ENCODE assay signal across 11 cellular contexts in the genomic region with DNA sequence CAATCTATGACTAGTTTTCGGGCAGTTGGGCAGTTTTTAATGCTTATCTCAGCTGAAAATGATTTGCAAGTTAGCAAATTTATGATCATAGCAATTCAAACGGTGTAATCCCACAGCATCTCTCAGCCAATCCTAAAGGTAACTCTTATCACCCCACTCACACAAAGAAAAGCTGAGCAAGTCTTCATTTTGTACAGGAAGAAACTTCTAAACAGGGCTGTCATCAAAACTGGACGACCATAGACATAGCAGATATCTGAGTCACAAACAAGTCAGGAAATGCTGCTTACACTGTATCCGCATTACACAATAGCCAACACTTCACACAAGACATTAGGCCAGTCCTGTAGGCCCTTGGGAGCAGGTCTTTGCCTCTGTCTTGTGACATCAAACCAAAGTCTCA. TPM values are rescaled to one million over a fixed set of nuclear protein-coding genes. Genes with fewer than 3 reads are reported as not detected.
DNase-seq lines count a peak whose midpoint lies in the region; ATAC-seq, FAIRE-seq and TF ChIP-seq lines count a peak whose summit lies in the region.
"Had no signal": no experiment of that assay in that cellular context is flagged by ENCODE, and none has a peak within 500 bp of the region (broad histone marks: within the 10 kb centered on the region; RNA-seq: fewer than 3 reads in every experiment).

No MANE protein-coding gene starts in this region.

- WGBS in HepG2 (ENCODE audit: low lambda C conversion rate), result 50% methylated on average over 4 of the region's 4 CpGs

- in situ Hi-C loops in HepG2 (cut with HindIII; ENCODE audit: extremely low pct_ligation_motif_present, low pct_unique_long_range_greater_than_20kb), result loop anchor here (5.0 to 10.0 kb wide), 2 partner anchors 246 to 598 kb away; no protein-coding TSS in a partner anchor

- peaks cover 41% of the 10 kb centered on the region for H3K4me1 ChIP-seq in HepG2 (ENCODE audit: insufficient read depth, low read length)

- peak; percentile 61 for DNase-seq in AG04450 (ENCODE audit: low read depth, low spot score)
- peak; percentile 93 for DNase-seq in LHCN-M2 (ENCODE audit: low read depth)
- DNase-seq in astrocyte of the hippocampus (ENCODE audit: low read depth, low spot score), result peak; percentile 90
- DNase-seq in HepG2 (ENCODE audit: low spot score), result peak; percentile 57
- DNase-seq in NCI-H1694 (lab: John Stamatoyannopoulos, UW), result no peak
- DNase-seq in DMS79 treated with DMSO at 0.1 percent for 48 hours (lab: John Stamatoyannopoulos, UW), result no peak
- DNase-seq: activated CD4-positive, CD25-positive, alpha-beta regulatory T cell treated with anti-CD3 and anti-CD28 coated beads, Interleukin-2, amount 50 U/mL, for 72 hours; kidney; stimulated activated CD4-positive, alpha-beta T cell treated with anti-CD3 and anti-CD28 coated beads, Interleukin-4, amount 100 ng/mL, for 4 hours had no signal

- POLR2A ChIA-PET in AG04450 (lab: Yijun Ruan, JAX) (interaction anchor here (0.9 kb wide), 1 partner anchor 12 kb away, joined by 5 read pairs; no protein-coding TSS in a partner anchor), HepG2 (lab: Yijun Ruan, JAX) (interaction anchor here (1.6 to 4.0 kb wide), 2 partner anchors 12 to 248 kb away, joined by 4 to 31 read pairs; no protein-coding TSS in a partner anchor)

- H2AFZ ChIP-seq in HepG2 (ENCODE audit: low read length), result no peak overlapping the region

- no peak for TF ChIP-seq POLR2A in HepG2 (IDR thresholded peaks at IDR 0.05; ENCODE audit: insufficient read depth in 1 of 2, low read depth in 2 of 2, low read length in 2 of 2)

- no peaks in the 10 kb centered on the region; the same call in 1 of the 2 replicates for H3K9me3 ChIP-seq in AG04450 (ENCODE audit: control insufficient read depth, insufficient read depth, low read length)
- no peaks in the 10 kb centered on the region for H3K9me3 ChIP-seq in HepG2 (ENCODE audit: low read length)

- TF ChIP-seq EP300 in HepG2 (IDR thresholded peaks at IDR 0.05; ENCODE audit: low read depth in 2 of 2, low read length in 2 of 2) (peak in 1 of 2 experiments; percentile 45; a peak in 1 of 4 replicates), HepG2 (CRISPR knock-in tag; IDR thresholded peaks at IDR 0.05; ENCODE audit: borderline replicate concordance) (no peak; the same call in 1 of the 2 replicates)

- no peak overlapping the region for H3K9ac ChIP-seq in HepG2 (ENCODE audit: insufficient read depth, low read depth, low read length)

- peaks cover 23% of the 10 kb centered on the region for H3K79me2 ChIP-seq in HepG2 (ENCODE audit: insufficient read depth, low read length)

- no peak for TF ChIP-seq CTCF in AG04450 (IDR thresholded peaks at IDR 0.05; ENCODE audit: low read depth, low read length)
- TF ChIP-seq CTCF in HepG2 (CRISPR knock-in tag; IDR thresholded peaks at IDR 0.05), result no peak

- ATAC-seq in HepG2 (no peak), HG02763 (IDR thresholded peaks at IDR 0.05; ENCODE audit: unreplicated experiment) (no peak), GM18909 (IDR thresholded peaks at IDR 0.05; ENCODE audit: poor library complexity, unreplicated experiment) (no peak)

- peak; percentile 4 for FAIRE-seq in HepG2 (lab: Jason Lieb, UNC)
- FAIRE-seq: kidney had no signal

- peak overlapping the region; percentile 97 for H3K4me2 ChIP-seq in HepG2 (ENCODE audit: low read depth, low read length)

- H3K4me3 ChIP-seq in AG04450 (ENCODE audit: low read depth, low read length) (no peak overlapping the region), HepG2 (replicated peaks in 1 of 3; ENCODE audit: insufficient read depth in 1 of 3, low read depth in 2 of 3, low read length in 3 of 3) (no peak overlapping the region)

- H3K27ac ChIP-seq in AG04450 (ENCODE audit: low read depth, low read length), result peak overlapping the region; percentile 22
- H3K27ac ChIP-seq in HepG2 (ENCODE audit: extremely low read length, insufficient read depth, low read length), result no peak overlapping the region

- no peaks in the 10 kb centered on the region for H3K36me3 ChIP-seq in HepG2 (replicated peaks in 1 of 2; ENCODE audit: control insufficient read depth in 1 of 2, insufficient read depth in 2 of 2, low read length in 2 of 2)

- H4K20me1 ChIP-seq in HepG2 (ENCODE audit: insufficient read depth, low read length), result peaks cover 17% of the 10 kb centered on the region

- H3K27me3 ChIP-seq in AG04450 (ENCODE audit: control insufficient read depth, insufficient read depth, low read length), result no peaks in the 10 kb centered on the region
- H3K27me3 ChIP-seq in HepG2 (ENCODE audit: control insufficient read depth in 1 of 2, insufficient read depth in 2 of 2, low read length in 2 of 2), result no peaks in the 10 kb centered on the region; a peak in 2 of 5 replicates

- BruUV-seq in HepG2 (replicated peaks; lab: Mats Ljungman, UMichigan), result no TSS peak

- CTCF ChIA-PET in AG04450 (lab: Charles Lee), result interaction anchor here (1.4 to 6.9 kb wide), 8 partner anchors 332 to 740 kb away, joined by 3 to 76 read pairs (median 4); no protein-coding TSS in a partner anchor
- CTCF ChIA-PET in HepG2 (lab: Yijun Ruan, JAX; ENCODE audit: low intra/inter-chr PET ratio, low total read pairs), result no interaction called here

- intact Hi-C loops in HepG2 (cut with micrococcal nuclease; ENCODE audit: unreplicated experiment), result loop anchor here (2.0 to 5.0 kb wide), 3 partner anchors 61 to 352 kb away; no protein-coding TSS in a partner anchor

- TF ChIP-seq RAD21 in HepG2 (CRISPR knock-in tag; IDR thresholded peaks at IDR 0.05), result no peak

RNA-seq across cellular contexts. Expression of a gene that starts 2.6 kb away (rescaled TPM):
- polyA plus RNA-seq in AG04450 (2011; rRNA removed), result 19.3 and 23.1 TPM in 2 replicates
- polyA minus RNA-seq in AG04450 (2011; rRNA and poly(A)+ RNA removed), result 31.9 and 45.9 TPM in 2 replicates
- total RNA-seq in LHCN-M2 (2014; rRNA removed), result 56.6 and 60.3 TPM in 2 replicates
- polyA plus RNA-seq in LHCN-M2 (2012), result 26.0 TPM
- total RNA-seq in HepG2 (2016; rRNA removed; fragmentation: Illumina TruSeq; extraction: Trizol), result 63.8 and 69.9 TPM in 2 replicates
- total RNA-seq in HepG2 (2016; cell fraction: cytosol; rRNA removed; fragmentation: Illumina TruSeq; extraction: Trizol; ENCODE audit: low read depth), result 33.8 and 33.9 TPM in 2 replicates
- 61.8 and 63.2 TPM in 2 replicates for total RNA-seq in HepG2 (2016; cell fraction: insoluble cytoplasmic fraction; rRNA removed; fragmentation: Illumina TruSeq; extraction: Trizol)
- 48.4 and 54.2 TPM in 2 replicates for total RNA-seq in HepG2 (2016; cell fraction: membrane; rRNA removed; fragmentation: Illumina TruSeq; extraction: Trizol)
- 60.3 and 63.7 TPM in 2 replicates for total RNA-seq in HepG2 (2016; cell fraction: nucleus; rRNA removed; fragmentation: Illumina TruSeq; extraction: Trizol)
- polyA plus RNA-seq in HepG2 (2011; rRNA removed), result 61.6 and 64.4 TPM in 2 replicates
- 32.3 and 55.9 TPM in 2 replicates for polyA plus RNA-seq in HepG2 (2011; cell fraction: cytosol; rRNA removed)
- polyA plus RNA-seq in HepG2 (2011; cell fraction: nucleus; rRNA removed), result 251 and 317 TPM in 2 replicates
- 54.2 and 69.2 TPM in 2 replicates for polyA plus RNA-seq in HepG2 (2012)
- polyA plus RNA-seq in HepG2 (2016; cell fraction: cytosol; fragmentation: Illumina TruSeq; extraction: Trizol; ENCODE audit: low read depth), result 2.0 and 2.4 TPM in 2 replicates
- 40.2 and 43.8 TPM in 2 replicates for polyA plus RNA-seq in HepG2 (2016; cell fraction: insoluble cytoplasmic fraction; fragmentation: Illumina TruSeq; extraction: Trizol; ENCODE audit: low read depth)
- polyA plus RNA-seq in HepG2 (2016; cell fraction: membrane; fragmentation: Illumina TruSeq; extraction: Trizol; ENCODE audit: low read depth), result 9.1 and 9.2 TPM in 2 replicates
- polyA plus RNA-seq in HepG2 (2016; cell fraction: nucleus; fragmentation: Illumina TruSeq; extraction: Trizol; ENCODE audit: insufficient read depth, low read depth), result 102 and 108 TPM in 2 replicates
- 0.19 and 296 TPM in 2 replicates for polyA minus RNA-seq in HepG2 (2011; rRNA and poly(A)+ RNA removed; ENCODE audit: low replicate concordance)
- 71.8 and 103 TPM in 2 replicates for polyA minus RNA-seq in HepG2 (2011; cell fraction: cytosol; rRNA and poly(A)+ RNA removed)
- polyA minus RNA-seq in HepG2 (2011; cell fraction: nucleus; rRNA and poly(A)+ RNA removed), result 162 and 227 TPM in 2 replicates

RNA-seq across cellular contexts. Expression of a gene that starts 41.9 kb away (rescaled TPM):
- polyA plus RNA-seq in AG04450 (2011; rRNA removed) (193 and 246 TPM in 2 replicates), HepG2 (2011; rRNA removed) (83.0 and 104 TPM in 2 replicates)
- 105 and 115 TPM in 2 replicates for polyA minus RNA-seq in AG04450 (2011; rRNA and poly(A)+ RNA removed)
- total RNA-seq in LHCN-M2 (2014; rRNA removed) (168 and 209 TPM in 2 replicates), HepG2 (2016; rRNA removed; fragmentation: Illumina TruSeq; extraction: Trizol) (43.7 and 100 TPM in 2 replicates)
- polyA plus RNA-seq in LHCN-M2 (2012), result 141 TPM
- 17.8 and 19.0 TPM in 2 replicates for total RNA-seq in HepG2 (2016; cell fraction: cytosol; rRNA removed; fragmentation: Illumina TruSeq; extraction: Trizol; ENCODE audit: low read depth)
- total RNA-seq in HepG2 (2016; cell fraction: insoluble cytoplasmic fraction; rRNA removed; fragmentation: Illumina TruSeq; extraction: Trizol), result 43.7 and 98.9 TPM in 2 replicates
- 29.3 and 30.7 TPM in 2 replicates for total RNA-seq in HepG2 (2016; cell fraction: membrane; rRNA removed; fragmentation: Illumina TruSeq; extraction: Trizol)
- 77.9 and 100 TPM in 2 replicates for total RNA-seq in HepG2 (2016; cell fraction: nucleus; rRNA removed; fragmentation: Illumina TruSeq; extraction: Trizol)
- polyA plus RNA-seq in HepG2 (2011; cell fraction: cytosol; rRNA removed), result 53.4 and 70.9 TPM in 2 replicates
- 34.2 and 37.1 TPM in 2 replicates for polyA plus RNA-seq in HepG2 (2011; cell fraction: nucleus; rRNA removed)
- polyA plus RNA-seq in HepG2 (2012), result 83.2 and 103 TPM in 2 replicates
- 13.9 and 17.9 TPM in 2 replicates for polyA plus RNA-seq in HepG2 (2016; cell fraction: cytosol; fragmentation: Illumina TruSeq; extraction: Trizol; ENCODE audit: low read depth)
- 41.8 and 42.7 TPM in 2 replicates for polyA plus RNA-seq in HepG2 (2016; cell fraction: insoluble cytoplasmic fraction; fragmentation: Illumina TruSeq; extraction: Trizol; ENCODE audit: low read depth)
- 23.1 and 23.4 TPM in 2 replicates for polyA plus RNA-seq in HepG2 (2016; cell fraction: membrane; fragmentation: Illumina TruSeq; extraction: Trizol; ENCODE audit: low read depth)
- 116 and 128 TPM in 2 replicates for polyA plus RNA-seq in HepG2 (2016; cell fraction: nucleus; fragmentation: Illumina TruSeq; extraction: Trizol; ENCODE audit: insufficient read depth, low read depth)
- 55.9 and 60.1 TPM in 2 replicates for polyA minus RNA-seq in HepG2 (2011; rRNA and poly(A)+ RNA removed; ENCODE audit: low replicate concordance)
- 39.4 and 45.6 TPM in 2 replicates for polyA minus RNA-seq in HepG2 (2011; cell fraction: cytosol; rRNA and poly(A)+ RNA removed)
- polyA minus RNA-seq in HepG2 (2011; cell fraction: nucleus; rRNA and poly(A)+ RNA removed), result 36.4 and 36.8 TPM in 2 replicates

Comparison
In these comparisons a context has a peak if more than half of its experiments do, and no peak if none do; other contexts are left out.
1. DNase-seq: peak in AG04450 (single experiment), LHCN-M2 (single experiment), astrocyte of the hippocampus (single experiment) and HepG2 (single experiment); none in NCI-H1694 (single experiment) and DMS79 treated with DMSO at 0.1 percent for 48 hours (single experiment).